Comparison of ENCODE assay signal across 1 cellular context in the genomic region with DNA sequence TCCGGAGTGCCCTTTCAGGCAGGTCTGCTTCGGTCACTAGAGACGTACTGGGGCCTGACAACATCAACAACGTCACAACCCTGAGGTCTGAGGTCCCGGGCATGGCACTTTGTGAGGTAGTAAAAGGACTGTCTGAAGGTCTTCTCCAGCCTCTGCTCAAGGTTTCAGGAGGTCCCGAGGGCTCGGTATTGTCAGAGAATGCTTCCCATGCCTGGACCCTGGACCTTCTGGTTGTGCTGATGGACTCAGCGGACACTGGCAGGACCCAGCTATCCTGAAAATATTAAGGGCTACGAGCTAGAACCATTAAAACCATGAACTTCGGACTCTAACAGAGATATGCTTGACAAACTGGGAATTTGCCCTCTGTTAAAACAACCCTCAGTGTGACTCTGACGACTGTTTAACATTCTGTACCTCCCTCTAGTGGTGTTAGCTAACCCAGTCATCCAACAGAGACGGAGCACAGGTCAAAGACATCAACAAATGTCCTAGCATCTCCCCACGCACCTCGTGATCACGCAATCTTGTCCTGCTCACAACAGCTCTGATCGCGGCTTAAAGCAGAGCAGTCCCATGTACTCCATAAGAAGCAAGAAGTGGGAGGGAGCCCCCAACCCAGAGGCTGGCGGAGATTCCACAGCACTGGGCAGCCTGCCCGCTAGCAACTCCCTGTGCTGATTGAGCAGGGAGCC.
TF ChIP-seq lines count a peak whose summit lies in the region.

No MANE protein-coding gene starts in this region.

TF ChIP-seq in HepG2, 621 proteins besides CTCF, POLR2A, EP300 and RAD21 (continued from another document):
- no peak for TF ChIP-seq RNF219 (CRISPR knock-in tag; IDR thresholded peaks at IDR 0.05)
- TF ChIP-seq NRL (CRISPR knock-in tag; IDR thresholded peaks at IDR 0.05; ENCODE audit: borderline replicate concordance), result peak; percentile 27; the same call in 1 of the 2 replicates
- no peak for TF ChIP-seq PHF8 (CRISPR knock-in tag; IDR thresholded peaks at IDR 0.05)
- peak; percentile 84 for TF ChIP-seq SALL1 (CRISPR knock-in tag; IDR thresholded peaks at IDR 0.05)
- TF ChIP-seq ZBTB38 (CRISPR knock-in tag; IDR thresholded peaks at IDR 0.05), result peak; percentile 63; the same call in 1 of the 2 replicates
- TF ChIP-seq STAG1 (CRISPR knock-in tag; IDR thresholded peaks at IDR 0.05), result peak; percentile 80
- TF ChIP-seq, protein P1, sequence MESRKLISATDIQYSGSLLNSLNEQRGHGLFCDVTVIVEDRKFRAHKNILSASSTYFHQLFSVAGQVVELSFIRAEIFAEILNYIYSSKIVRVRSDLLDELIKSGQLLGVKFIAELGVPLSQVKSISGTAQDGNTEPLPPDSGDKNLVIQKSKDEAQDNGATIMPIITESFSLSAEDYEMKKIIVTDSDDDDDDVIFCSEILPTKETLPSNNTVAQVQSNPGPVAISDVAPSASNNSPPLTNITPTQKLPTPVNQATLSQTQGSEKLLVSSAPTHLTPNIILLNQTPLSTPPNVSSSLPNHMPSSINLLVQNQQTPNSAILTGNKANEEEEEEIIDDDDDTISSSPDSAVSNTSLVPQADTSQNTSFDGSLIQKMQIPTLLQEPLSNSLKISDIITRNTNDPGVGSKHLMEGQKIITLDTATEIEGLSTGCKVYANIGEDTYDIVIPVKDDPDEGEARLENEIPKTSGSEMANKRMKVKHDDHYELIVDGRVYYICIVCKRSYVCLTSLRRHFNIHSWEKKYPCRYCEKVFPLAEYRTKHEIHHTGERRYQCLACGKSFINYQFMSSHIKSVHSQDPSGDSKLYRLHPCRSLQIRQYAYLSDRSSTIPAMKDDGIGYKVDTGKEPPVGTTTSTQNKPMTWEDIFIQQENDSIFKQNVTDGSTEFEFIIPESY (CRISPR knock-in tag; IDR thresholded peaks at IDR 0.05), result peak; percentile 33; the same call in 1 of the 2 replicates
- no peak for TF ChIP-seq SP5 (CRISPR knock-in tag; IDR thresholded peaks at IDR 0.05; ENCODE audit: borderline replicate concordance, low read depth)
- TF ChIP-seq FOXC1 (CRISPR knock-in tag; IDR thresholded peaks at IDR 0.05; ENCODE audit: borderline replicate concordance), result peak; percentile 9; the same call in 1 of the 2 replicates
- TF ChIP-seq ZNF318 (CRISPR knock-in tag; IDR thresholded peaks at IDR 0.05), result peak; percentile 81; the same call in 1 of the 2 replicates
- TF ChIP-seq MEIS1 (CRISPR knock-in tag; IDR thresholded peaks at IDR 0.05; ENCODE audit: borderline replicate concordance), result peak; percentile 81; the same call in 1 of the 2 replicates
- TF ChIP-seq SKI (IDR thresholded peaks at IDR 0.05; ENCODE audit: partially characterized antibody), result no peak
- TF ChIP-seq, protein P2, sequence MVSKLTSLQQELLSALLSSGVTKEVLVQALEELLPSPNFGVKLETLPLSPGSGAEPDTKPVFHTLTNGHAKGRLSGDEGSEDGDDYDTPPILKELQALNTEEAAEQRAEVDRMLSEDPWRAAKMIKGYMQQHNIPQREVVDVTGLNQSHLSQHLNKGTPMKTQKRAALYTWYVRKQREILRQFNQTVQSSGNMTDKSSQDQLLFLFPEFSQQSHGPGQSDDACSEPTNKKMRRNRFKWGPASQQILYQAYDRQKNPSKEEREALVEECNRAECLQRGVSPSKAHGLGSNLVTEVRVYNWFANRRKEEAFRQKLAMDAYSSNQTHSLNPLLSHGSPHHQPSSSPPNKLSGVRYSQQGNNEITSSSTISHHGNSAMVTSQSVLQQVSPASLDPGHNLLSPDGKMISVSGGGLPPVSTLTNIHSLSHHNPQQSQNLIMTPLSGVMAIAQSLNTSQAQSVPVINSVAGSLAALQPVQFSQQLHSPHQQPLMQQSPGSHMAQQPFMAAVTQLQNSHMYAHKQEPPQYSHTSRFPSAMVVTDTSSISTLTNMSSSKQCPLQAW (CRISPR knock-in tag; IDR thresholded peaks at IDR 0.05), result peak; percentile 59; the same call in 1 of the 2 replicates
- peak; percentile 38; the same call in 1 of the 2 replicates for TF ChIP-seq ZNF501 (CRISPR knock-in tag; IDR thresholded peaks at IDR 0.05)
- TF ChIP-seq ZC3H13 (CRISPR knock-in tag; IDR thresholded peaks at IDR 0.05), result no peak
- TF ChIP-seq ZSCAN25 (CRISPR knock-in tag; IDR thresholded peaks at IDR 0.05), result 0 out of 2 replicates have a peak, but pooled peaks have one; percentile 57
- peak; percentile 57 for TF ChIP-seq NR2C2 (CRISPR knock-in tag; IDR thresholded peaks at IDR 0.05; ENCODE audit: borderline replicate concordance)
- no peak for TF ChIP-seq ZFP36 (IDR thresholded peaks at IDR 0.05; ENCODE audit: borderline replicate concordance, low read depth, low read length, partially characterized antibody)
- TF ChIP-seq PHF20 (CRISPR knock-in tag; IDR thresholded peaks at IDR 0.05), result 0 out of 2 replicates have a peak, but pooled peaks have one; percentile 25
- TF ChIP-seq SMC3 (IDR thresholded peaks at IDR 0.05; ENCODE audit: low read length), result peak; percentile 81
- TF ChIP-seq MBD4 (IDR thresholded peaks at IDR 0.05; ENCODE audit: borderline replicate concordance, low read length), result no peak
- no peak for TF ChIP-seq MYC (CRISPR knock-in tag; IDR thresholded peaks at IDR 0.05; ENCODE audit: borderline replicate concordance)
- no peak for TF ChIP-seq PLRG1 (conservative IDR thresholded peaks at IDR 0.05)
- TF ChIP-seq ELF1 (CRISPR knock-in tag; IDR thresholded peaks at IDR 0.05), result no peak
TF ChIP-seq in HepG2: peak in this region for 84.
